In genomic region chr19:52336117-52336811, GRCh38 we compare ENCODE assay signal across 8 cellular contexts. TPM values are rescaled to one million over a fixed set of nuclear protein-coding genes. Genes with fewer than 3 reads are reported as not detected.
A peak's percentile ranks its signal among the peaks of the same experiment; 100 is the strongest.
DNase-seq lines count a peak whose midpoint lies in the region; ATAC-seq, FAIRE-seq and TF ChIP-seq lines count a peak whose summit lies in the region.

ZNF610 (plus strand) TSS chr19:52336243; CDS start chr19:52349173, 12,930 bp downstream.

- peaks cover 0 to 7% of the 10 kb centered on the region in 2 donors for H3K4me1 ChIP-seq in left lung

- DNase-seq in D721Med (ENCODE audit: insufficient read length, low spot score): peak; percentile 41
- peak; percentile 42 for DNase-seq in NCI-H2196 treated with DMSO at 0.1 percent for 48 hours (lab: John Stamatoyannopoulos, UW; ENCODE audit: unreplicated experiment)
- peak; percentile 83 for DNase-seq in activated CD4-positive, alpha-beta T cell treated with anti-CD3 and anti-CD28 coated beads, Interleukin-2, amount 50 U/mL, for 1 hour
- DNase-seq in dermis microvascular lymphatic vessel endothelial cell (ENCODE audit: low read depth in 2 of 2): peak; percentile 75 to 91
- DNase-seq in left lung: peak; percentile 89 to 94
- DNase-seq in stimulated activated CD4-positive, alpha-beta T cell treated with anti-CD3 and anti-CD28 coated beads, Interleukin-1b, Interleukin-23, amount 100 ng/mL, for 24 hours (ENCODE audit: low read depth in 4 of 4, low spot score in 1 of 4): peak; percentile 72 to 83 (median 80)

- peak within 1 kb of the TSS; percentile 74 to 80 for H3K4me3 ChIP-seq in left lung

- intact Hi-C loops in left lung (cut with DNase I): no loop called here

- peak within 1 kb of the TSS; percentile 51 to 82 for H3K27ac ChIP-seq in left lung

- no peak for FAIRE-seq in D721Med (lab: Jason Lieb, UNC)

- H3K27me3 ChIP-seq in left lung: no peaks in the 10 kb centered on the region

- ATAC-seq in HG02678 (IDR thresholded peaks at IDR 0.05; ENCODE audit: unreplicated experiment) (peak; percentile 49), left lung (peak; percentile 100), GM21515 (IDR thresholded peaks at IDR 0.05; ENCODE audit: unreplicated experiment) (no peak)

- TF ChIP-seq CTCF in D721Med (IDR thresholded peaks at IDR 0.05; ENCODE audit: insufficient read depth, missing control alignments) (no peak), left lung (IDR thresholded peaks at IDR 0.05) (no peak)

- no peaks in the 10 kb centered on the region for H3K36me3 ChIP-seq in left lung

- H3K9me3 ChIP-seq in left lung: peaks cover 0 to 53% of the 10 kb centered on the region in 2 donors

RNA-seq across cellular contexts. Expression of gene ZNF610, which starts in this region (rescaled TPM):
- total RNA-seq in dermis microvascular lymphatic vessel endothelial cell (1.7 and 2.0 TPM in 2 replicates), left lung (1 to 10 TPM; 2.1 to 5.7 TPM)

Comparison
In these comparisons a context has a peak if more than half of its experiments do, and no peak if none do; other contexts are left out.
1. DNase-seq: peak in every context shown above with its lines; median percentile 92 in left lung; 83 in activated CD4-positive, alpha-beta T cell treated with anti-CD3 and anti-CD28 coated beads, Interleukin-2, amount 50 U/mL, for 1 hour; 83 in dermis microvascular lymphatic vessel endothelial cell; 80 in stimulated activated CD4-positive, alpha-beta T cell treated with anti-CD3 and anti-CD28 coated beads, Interleukin-1b, Interleukin-23, amount 100 ng/mL, for 24 hours; 42 in NCI-H2196 treated with DMSO at 0.1 percent for 48 hours; 41 in D721Med.